Comparison of ENCODE assay signal across 8 cellular contexts in the genomic region with DNA sequence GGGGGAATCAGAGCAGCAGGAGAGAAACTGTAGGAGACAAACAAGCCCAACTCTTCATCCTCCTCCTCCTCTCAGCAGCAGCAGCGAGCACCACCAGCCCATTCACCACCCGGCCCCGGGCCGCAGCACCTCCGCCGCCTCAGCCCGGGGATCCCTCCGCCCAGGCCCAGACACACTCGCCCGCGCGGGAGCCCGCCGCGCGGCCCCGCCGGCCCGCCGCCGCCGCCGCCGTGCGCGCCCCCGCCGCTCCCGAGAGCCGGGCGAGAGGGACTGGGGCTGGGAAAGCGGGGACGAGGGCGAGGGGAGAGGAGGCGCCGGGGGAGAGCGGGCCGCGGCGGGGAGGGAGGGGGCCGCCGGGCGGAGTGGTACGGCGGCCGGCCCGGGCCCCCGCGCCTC. TPM values are rescaled to one million over a fixed set of nuclear protein-coding genes. Genes with fewer than 3 reads are reported as not detected.
DNase-seq lines count a peak whose midpoint lies in the region; ATAC-seq and TF ChIP-seq lines count a peak whose summit lies in the region.

PHF21A (minus strand) TSS at position 127 of the 396 bp plus-strand sequence. CDS start 37,235 bp downstream, outside the sequence.

- peak within 1 kb of the TSS; percentile 69 for H3K4me2 ChIP-seq in parathyroid adenoma (ENCODE audit: low read length)

- POLR2A ChIA-PET in HEK293 (lab: Yijun Ruan, JAX): interaction anchor here (0.6 to 2.2 kb wide), 7 partner anchors 53 to 350 kb away, joined by 3 to 8 read pairs (median 4); partner anchors contain the start of gene PEX16

- ATAC-seq in Right ventricle myocardium superior (ENCODE audit: poor library complexity) (peak; percentile 84), upper lobe of left lung (ENCODE audit: low FRiP score in 2 of 2) (peak; percentile 91 to 96)

- H3K27me3 ChIP-seq in parathyroid adenoma (ENCODE audit: control insufficient read depth, insufficient read depth, low read length): no peaks in the 10 kb centered on the region
- no peaks in the 10 kb centered on the region for H3K27me3 ChIP-seq in upper lobe of left lung

- H3K4me1 ChIP-seq in HEK293 (ENCODE audit: control insufficient read depth, insufficient read depth, low read length): no peaks in the 10 kb centered on the region
- no peaks in the 10 kb centered on the region for H3K4me1 ChIP-seq in parathyroid adenoma
- peaks cover 31 to 36% (median 34%) of the 10 kb centered on the region in 4 donors for H3K4me1 ChIP-seq in upper lobe of left lung

- no peaks in the 10 kb centered on the region for H3K36me3 Mint-ChIP-seq in activated naive CD8-positive, alpha-beta T cell

- peaks cover 9% of the 10 kb centered on the region for H3K79me2 ChIP-seq in parathyroid adenoma

- TF ChIP-seq CTCF in HEK293 (tag by site-specific recombination; IDR thresholded peaks at IDR 0.05) (no peak), parathyroid adenoma (IDR thresholded peaks at IDR 0.05) (no peak), upper lobe of left lung (IDR thresholded peaks at IDR 0.05) (no peak)

- intact Hi-C loops in Right ventricle myocardium superior (cut with DNase I): loop anchor here (10.0 kb wide), 1 partner anchor 113 kb away; no protein-coding TSS in a partner anchor

- peak within 1 kb of the TSS; percentile 84 for H3K4me3 ChIP-seq in HEK293 (ENCODE audit: low read depth, low read length)
- peak within 1 kb of the TSS; percentile 67 for H3K4me3 ChIP-seq in parathyroid adenoma (ENCODE audit: low read depth, low read length)
- H3K4me3 ChIP-seq in upper lobe of left lung: peak within 1 kb of the TSS; percentile 89 to 96 (median 94)

- TF ChIP-seq EP300 in upper lobe of left lung (IDR thresholded peaks at IDR 0.05): no peak

- peak within 1 kb of the TSS; percentile 75 for H2AFZ ChIP-seq in parathyroid adenoma

- H3K27ac Mint-ChIP-seq in activated naive CD8-positive, alpha-beta T cell: peak within 1 kb of the TSS; percentile 93

- CTCF ChIA-PET in HEK293 (lab: Yijun Ruan, JAX): interaction anchor here (0.6 kb wide), 2 partner anchors 114 to 120 kb away, joined by 3 read pairs; no protein-coding TSS in a partner anchor

- H3K36me3 ChIP-seq in HEK293 (ENCODE audit: control insufficient read depth in 2 of 2, insufficient read depth in 1 of 2, low read length in 2 of 2): no peaks in the 10 kb centered on the region
- H3K36me3 ChIP-seq in parathyroid adenoma (ENCODE audit: control insufficient read depth, insufficient read depth, low read length): no peaks in the 10 kb centered on the region
- H3K36me3 ChIP-seq in upper lobe of left lung: no peaks in the 10 kb centered on the region

- WGBS in upper lobe of left lung, 2 donors: 1 to 4% methylated on average over 4 to 24 of the region's 49 CpGs

- peak in 3 of 4 donors; percentile 8 to 65 (median 23) for TF ChIP-seq POLR2A in upper lobe of left lung (IDR thresholded peaks at IDR 0.05)

- H3K9me3 Mint-ChIP-seq in activated naive CD8-positive, alpha-beta T cell (ENCODE audit: low read depth): no peaks in the 10 kb centered on the region

- H3K9me3 ChIP-seq in HEK293 (ENCODE audit: control insufficient read depth, insufficient read depth, low read depth, low read length): no peaks in the 10 kb centered on the region
- no peaks in the 10 kb centered on the region for H3K9me3 ChIP-seq in parathyroid adenoma (ENCODE audit: control insufficient read depth, low read length)
- H3K9me3 ChIP-seq in upper lobe of left lung: no peaks in the 10 kb centered on the region

- H3K4me1 Mint-ChIP-seq in activated naive CD8-positive, alpha-beta T cell (ENCODE audit: low read depth): peaks cover 35% of the 10 kb centered on the region

- H3K27ac ChIP-seq in HEK293 (ENCODE audit: extremely low read depth, low read depth, low read length) (peak within 1 kb of the TSS; percentile 86), parathyroid adenoma (peak within 1 kb of the TSS; percentile 92), upper lobe of left lung (peak within 1 kb of the TSS; percentile 92 to 98 (median 93))

- H3K9ac ChIP-seq in parathyroid adenoma: no peak within 1 kb of the TSS

- H3K27me3 Mint-ChIP-seq in activated naive CD8-positive, alpha-beta T cell: no peaks in the 10 kb centered on the region

- H3K4me3 Mint-ChIP-seq in activated naive CD8-positive, alpha-beta T cell: peak within 1 kb of the TSS; percentile 89

- peak; percentile 53 for DNase-seq in GM04503 (ENCODE audit: low read depth)
- peak; percentile 89 for DNase-seq in NAMALWA (ENCODE audit: low spot score)
- DNase-seq in SKM-1 treated with dmso at 0.1 percent for 144 hours (lab: John Stamatoyannopoulos, UW; ENCODE audit: unreplicated experiment): peak; percentile 94
- DNase-seq in Right ventricle myocardium superior: peak; percentile 94
- DNase-seq in upper lobe of left lung: peak; percentile 88 to 98

TF ChIP-seq in HEK293, 187 proteins besides CTCF, POLR2A, EP300 and RAD21 (continues in another document):
- TF ChIP-seq, protein P1, sequence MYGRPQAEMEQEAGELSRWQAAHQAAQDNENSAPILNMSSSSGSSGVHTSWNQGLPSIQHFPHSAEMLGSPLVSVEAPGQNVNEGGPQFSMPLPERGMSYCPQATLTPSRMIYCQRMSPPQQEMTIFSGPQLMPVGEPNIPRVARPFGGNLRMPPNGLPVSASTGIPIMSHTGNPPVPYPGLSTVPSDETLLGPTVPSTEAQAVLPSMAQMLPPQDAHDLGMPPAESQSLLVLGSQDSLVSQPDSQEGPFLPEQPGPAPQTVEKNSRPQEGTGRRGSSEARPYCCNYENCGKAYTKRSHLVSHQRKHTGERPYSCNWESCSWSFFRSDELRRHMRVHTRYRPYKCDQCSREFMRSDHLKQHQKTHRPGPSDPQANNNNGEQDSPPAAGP (tag by site-specific recombination; IDR thresholded peaks at IDR 0.05): peak; percentile 67; the same call in 1 of the 2 replicates
- TF ChIP-seq KLF16 (tag by site-specific recombination; IDR thresholded peaks at IDR 0.05): 0 out of 2 replicates have a peak, but pooled peaks have one; percentile 49
- 0 out of 2 replicates have a peak, but pooled peaks have one; percentile 8 for TF ChIP-seq ZNF10 (tag by site-specific recombination; IDR thresholded peaks at IDR 0.05)
- TF ChIP-seq SP2 (tag by site-specific recombination; IDR thresholded peaks at IDR 0.05): peak; percentile 37; the same call in 1 of the 2 replicates
- no peak for TF ChIP-seq SP7 (tag by site-specific recombination; IDR thresholded peaks at IDR 0.05)
- TF ChIP-seq ZNF600 (tag by site-specific recombination; IDR thresholded peaks at IDR 0.05): no peak
- 0 out of 2 replicates have a peak, but pooled peaks have one; percentile 11 for TF ChIP-seq ZNF580 (tag by site-specific recombination; IDR thresholded peaks at IDR 0.05)
- 0 out of 2 replicates have a peak, but pooled peaks have one; percentile 1 for TF ChIP-seq GLIS1 (tag by site-specific recombination; IDR thresholded peaks at IDR 0.05)
- TF ChIP-seq ZSCAN30 (tag by site-specific recombination; IDR thresholded peaks at IDR 0.05): peak; percentile 31; the same call in 1 of the 2 replicates
- TF ChIP-seq RBAK (tag by site-specific recombination; IDR thresholded peaks at IDR 0.05): peak; percentile 93
- TF ChIP-seq, protein P2, sequence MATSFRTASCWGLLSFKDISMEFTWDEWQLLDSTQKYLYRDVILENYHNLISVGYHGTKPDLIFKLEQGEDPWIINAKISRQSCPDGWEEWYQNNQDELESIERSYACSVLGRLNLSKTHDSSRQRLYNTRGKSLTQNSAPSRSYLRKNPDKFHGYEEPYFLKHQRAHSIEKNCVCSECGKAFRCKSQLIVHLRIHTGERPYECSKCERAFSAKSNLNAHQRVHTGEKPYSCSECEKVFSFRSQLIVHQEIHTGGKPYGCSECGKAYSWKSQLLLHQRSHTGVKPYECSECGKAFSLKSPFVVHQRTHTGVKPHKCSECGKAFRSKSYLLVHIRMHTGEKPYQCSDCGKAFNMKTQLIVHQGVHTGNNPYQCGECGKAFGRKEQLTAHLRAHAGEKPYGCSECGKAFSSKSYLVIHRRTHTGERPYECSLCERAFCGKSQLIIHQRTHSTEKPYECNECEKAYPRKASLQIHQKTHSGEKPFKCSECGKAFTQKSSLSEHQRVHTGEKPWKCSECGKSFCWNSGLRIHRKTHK (tag by site-specific recombination; IDR thresholded peaks at IDR 0.05): no peak
- TF ChIP-seq ZNF324 (tag by site-specific recombination; IDR thresholded peaks at IDR 0.05): 0 out of 2 replicates have a peak, but pooled peaks have one; percentile 2
- TF ChIP-seq, protein P3, sequence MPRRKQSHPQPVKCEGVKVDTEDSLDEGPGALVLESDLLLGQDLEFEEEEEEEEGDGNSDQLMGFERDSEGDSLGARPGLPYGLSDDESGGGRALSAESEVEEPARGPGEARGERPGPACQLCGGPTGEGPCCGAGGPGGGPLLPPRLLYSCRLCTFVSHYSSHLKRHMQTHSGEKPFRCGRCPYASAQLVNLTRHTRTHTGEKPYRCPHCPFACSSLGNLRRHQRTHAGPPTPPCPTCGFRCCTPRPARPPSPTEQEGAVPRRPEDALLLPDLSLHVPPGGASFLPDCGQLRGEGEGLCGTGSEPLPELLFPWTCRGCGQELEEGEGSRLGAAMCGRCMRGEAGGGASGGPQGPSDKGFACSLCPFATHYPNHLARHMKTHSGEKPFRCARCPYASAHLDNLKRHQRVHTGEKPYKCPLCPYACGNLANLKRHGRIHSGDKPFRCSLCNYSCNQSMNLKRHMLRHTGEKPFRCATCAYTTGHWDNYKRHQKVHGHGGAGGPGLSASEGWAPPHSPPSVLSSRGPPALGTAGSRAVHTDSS (tag by site-specific recombination; IDR thresholded peaks at IDR 0.05): peak; percentile 87
- TF ChIP-seq, protein P4, sequence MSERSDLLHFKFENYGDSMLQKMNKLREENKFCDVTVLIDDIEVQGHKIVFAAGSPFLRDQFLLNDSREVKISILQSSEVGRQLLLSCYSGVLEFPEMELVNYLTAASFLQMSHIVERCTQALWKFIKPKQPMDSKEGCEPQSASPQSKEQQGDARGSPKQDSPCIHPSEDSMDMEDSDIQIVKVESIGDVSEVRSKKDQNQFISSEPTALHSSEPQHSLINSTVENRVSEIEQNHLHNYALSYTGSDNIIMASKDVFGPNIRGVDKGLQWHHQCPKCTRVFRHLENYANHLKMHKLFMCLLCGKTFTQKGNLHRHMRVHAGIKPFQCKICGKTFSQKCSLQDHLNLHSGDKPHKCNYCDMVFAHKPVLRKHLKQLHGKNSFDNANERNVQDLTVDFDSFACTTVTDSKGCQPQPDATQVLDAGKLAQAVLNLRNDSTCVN (tag by site-specific recombination; optimal IDR thresholded peaks at IDR 0.05): peak; percentile 37
- no peak for TF ChIP-seq ZNF121 (tag by site-specific recombination; IDR thresholded peaks at IDR 0.05)

RNA-seq across cellular contexts. Expression of gene PHF21A, which starts in this region (rescaled TPM):
- 36.6 TPM for total RNA-seq in Right ventricle myocardium superior
- 10 to 100 TPM; 21.1 to 99.5 (median 52.2) TPM for total RNA-seq in upper lobe of left lung

Comparison
In these comparisons a context has a peak if more than half of its experiments do, and no peak if none do; other contexts are left out.
1. Peak in every context shown above with its lines: DNase-seq, ATAC-seq, H3K4me3 ChIP-seq and H3K27ac ChIP-seq.